Comparison of ENCODE assay signal across 10 cellular contexts in genomic region chr5:72600401-72600981, GRCh38.
A peak's percentile ranks its signal among the peaks of the same experiment; 100 is the strongest.
DNase-seq lines count a peak whose midpoint lies in the region; ATAC-seq and TF ChIP-seq lines count a peak whose summit lies in the region.
"Had no signal": no experiment of that assay in that cellular context is flagged by ENCODE, and none has a peak within 500 bp of the region (broad histone marks: within the 10 kb centered on the region; RNA-seq: fewer than 3 reads in every experiment).

No MANE protein-coding gene starts in this region.

- no peak for ATAC-seq in activated CD8-positive, alpha-beta memory T cell treated with anti-CD3 and anti-CD28 coated beads, Interleukin-2, amount 10 ng/mL, durations not matched to agents 7 days and 5 days
- no peak for ATAC-seq in activated CD4-positive, alpha-beta T cell treated with anti-CD3 and anti-CD28 coated beads for 36 hours

- H4K20me1 ChIP-seq in smooth muscle cell (ENCODE audit: low read depth): no peaks in the 10 kb centered on the region

- no peaks in the 10 kb centered on the region for H3K36me3 Mint-ChIP-seq in activated CD8-positive, alpha-beta memory T cell treated with anti-CD3 and anti-CD28 coated beads, Interleukin-2, amount 10 ng/mL, durations not matched to agents 7 days and 5 days
- no peaks in the 10 kb centered on the region for H3K36me3 Mint-ChIP-seq in activated CD4-positive, alpha-beta T cell treated with anti-CD3 and anti-CD28 coated beads for 36 hours (ENCODE audit: low read depth)

- H3K27me3 ChIP-seq in SJSA1 (replicated peaks) (no peaks in the 10 kb centered on the region), smooth muscle cell (ENCODE audit: low read depth) (no peaks in the 10 kb centered on the region)
- H3K27me3 ChIP-seq: stomach had no signal

- no peaks in the 10 kb centered on the region for H3K79me2 ChIP-seq in smooth muscle cell (ENCODE audit: low read depth)

- H3K4me3 ChIP-seq in SJSA1 (no peak overlapping the region), smooth muscle cell (no peak overlapping the region)
- H3K4me3 ChIP-seq: stomach had no signal

- CTCF ChIA-PET in activated CD8-positive, alpha-beta memory T cell treated with anti-CD3 and anti-CD28 coated beads, Interleukin-2, amount 10 ng/mL, durations not matched to agents 7 days and 5 days (lab: Charles Lee): no interaction called here
- CTCF ChIA-PET in activated CD4-positive, alpha-beta T cell treated with anti-CD3 and anti-CD28 coated beads for 36 hours (lab: Charles Lee): no interaction called here

- peaks cover 34% of the 10 kb centered on the region for H3F3A ChIP-seq in smooth muscle cell (ENCODE audit: low read depth)

- H3K27ac ChIP-seq in SJSA1 (peak overlapping the region; percentile 80), smooth muscle cell (ENCODE audit: low read depth) (peak overlapping the region; percentile 99)

- no peaks in the 10 kb centered on the region for H3K27me3 Mint-ChIP-seq in activated CD8-positive, alpha-beta memory T cell treated with anti-CD3 and anti-CD28 coated beads, Interleukin-2, amount 10 ng/mL, durations not matched to agents 7 days and 5 days
- H3K27me3 Mint-ChIP-seq in activated CD4-positive, alpha-beta T cell treated with anti-CD3 and anti-CD28 coated beads for 36 hours: peaks cover 4% of the 10 kb centered on the region

- intact Hi-C loops in activated CD4-positive, alpha-beta T cell treated with anti-CD3 and anti-CD28 coated beads for 36 hours (cut with DNase I, micrococcal nuclease): no loop called here

- H3K4me1 ChIP-seq in SJSA1 (replicated peaks) (peaks cover 65% of the 10 kb centered on the region), smooth muscle cell (ENCODE audit: low read depth) (peaks cover 25% of the 10 kb centered on the region)

- peaks cover 9% of the 10 kb centered on the region for H3K4me1 Mint-ChIP-seq in activated CD8-positive, alpha-beta memory T cell treated with anti-CD3 and anti-CD28 coated beads, Interleukin-2, amount 10 ng/mL, durations not matched to agents 7 days and 5 days
- H3K4me1 Mint-ChIP-seq in activated CD4-positive, alpha-beta T cell treated with anti-CD3 and anti-CD28 coated beads for 36 hours: peaks cover 2% of the 10 kb centered on the region

- H3K36me3 ChIP-seq in SJSA1: no peaks in the 10 kb centered on the region
- no peaks in the 10 kb centered on the region for H3K36me3 ChIP-seq in smooth muscle cell (ENCODE audit: low read depth)
- H3K36me3 ChIP-seq: stomach had no signal

- peaks cover 5% of the 10 kb centered on the region for H3K9me3 Mint-ChIP-seq in activated CD8-positive, alpha-beta memory T cell treated with anti-CD3 and anti-CD28 coated beads, Interleukin-2, amount 10 ng/mL, durations not matched to agents 7 days and 5 days (ENCODE audit: low read depth)
- H3K9me3 Mint-ChIP-seq in activated CD4-positive, alpha-beta T cell treated with anti-CD3 and anti-CD28 coated beads for 36 hours (ENCODE audit: low read depth): no peaks in the 10 kb centered on the region

- no peak overlapping the region for H3K4me3 Mint-ChIP-seq in activated CD8-positive, alpha-beta memory T cell treated with anti-CD3 and anti-CD28 coated beads, Interleukin-2, amount 10 ng/mL, durations not matched to agents 7 days and 5 days
- no peak overlapping the region for H3K4me3 Mint-ChIP-seq in activated CD4-positive, alpha-beta T cell treated with anti-CD3 and anti-CD28 coated beads for 36 hours

- H3K9me3 ChIP-seq in SJSA1 (replicated peaks) (0 out of 2 replicates have a peak, but pooled peaks cover 5% of the 10 kb centered on the region), smooth muscle cell (replicated peaks; ENCODE audit: low read depth) (no peaks in the 10 kb centered on the region)
- H3K9me3 ChIP-seq: stomach had no signal

- H3K27ac Mint-ChIP-seq in activated CD8-positive, alpha-beta memory T cell treated with anti-CD3 and anti-CD28 coated beads, Interleukin-2, amount 10 ng/mL, durations not matched to agents 7 days and 5 days: no peak overlapping the region
- no peak overlapping the region for H3K27ac Mint-ChIP-seq in activated CD4-positive, alpha-beta T cell treated with anti-CD3 and anti-CD28 coated beads for 36 hours

- POLR2A ChIA-PET in activated CD4-positive, alpha-beta T cell treated with anti-CD3 and anti-CD28 coated beads for 36 hours (lab: Charles Lee): no interaction called here

- WGBS in smooth muscle cell (ENCODE audit: low lambda C conversion rate): 24% methylated on average over 3 of the region's 3 CpGs

- H2AFZ ChIP-seq in smooth muscle cell (ENCODE audit: low read depth): no peak overlapping the region

- peak; percentile 97 for DNase-seq in HCEC 1CT
- DNase-seq in SJSA1 (ENCODE audit: low read depth in 1 of 2, low spot score in 2 of 2): peak; percentile 79 to 84
- DNase-seq in fibroblast of peridontal ligament (ENCODE audit: extremely low read depth): peak; percentile 88
- no peak for DNase-seq in smooth muscle cell (lab: John Stamatoyannopoulos, UW; ENCODE audit: unreplicated experiment)
- DNase-seq in activated CD8-positive, alpha-beta memory T cell treated with anti-CD3 and anti-CD28 coated beads, Interleukin-2, amount 10 ng/mL, durations not matched to agents 7 days and 5 days: no peak
- no peak for DNase-seq in NCI-H2227 (lab: John Stamatoyannopoulos, UW; ENCODE audit: unreplicated experiment)
- no peak for DNase-seq in globus pallidus (ENCODE audit: low spot score)
- no peak for DNase-seq in activated CD4-positive, alpha-beta T cell treated with anti-CD3 and anti-CD28 coated beads for 36 hours
- DNase-seq: activated CD4-positive, alpha-beta T cell treated with anti-CD3 and anti-CD28 coated beads for 4 hours; stomach had no signal

- no peak for TF ChIP-seq CTCF in smooth muscle cell (IDR thresholded peaks at IDR 0.05; ENCODE audit: borderline replicate concordance, insufficient read depth, poor library complexity, severe bottlenecking)

- H3K9ac ChIP-seq in smooth muscle cell (ENCODE audit: low read depth): peak overlapping the region; percentile 91

- peak overlapping the region; percentile 70 for H3K4me2 ChIP-seq in smooth muscle cell

Comparison
In these comparisons a context has a peak if more than half of its experiments do, and no peak if none do; other contexts are left out.
1. DNase-seq: peak in HCEC 1CT (single experiment), SJSA1 (2 of 2) and fibroblast of peridontal ligament (single experiment); none in smooth muscle cell (single experiment), activated CD8-positive, alpha-beta memory T cell treated with anti-CD3 and anti-CD28 coated beads, Interleukin-2, amount 10 ng/mL, durations not matched to agents 7 days and 5 days (single experiment), NCI-H2227 (single experiment), globus pallidus (single experiment) and activated CD4-positive, alpha-beta T cell treated with anti-CD3 and anti-CD28 coated beads for 36 hours (single experiment).